In genomic region chr9:90368241-90368640, GRCh38 we compare ENCODE assay signal across 18 cellular contexts.
DNase-seq lines count a peak whose midpoint lies in the region; ATAC-seq, FAIRE-seq and TF ChIP-seq lines count a peak whose summit lies in the region.
"Had no signal": no experiment of that assay in that cellular context is flagged by ENCODE, and none has a peak within 500 bp of the region (broad histone marks: within the 10 kb centered on the region; RNA-seq: fewer than 3 reads in every experiment).

No MANE protein-coding gene starts in this region.

- no peaks in the 10 kb centered on the region for H3K9me2 ChIP-seq in PC-3 (replicated peaks; ENCODE audit: low read length)

- no peak for TF ChIP-seq CTCF in LNCaP clone FGC (IDR thresholded peaks at IDR 0.05; ENCODE audit: control insufficient read depth, extremely low read depth, insufficient read depth)
- TF ChIP-seq CTCF in VCaP (conservative IDR thresholded peaks at IDR 0.05) = no peak
- no peak for TF ChIP-seq CTCF in pancreas (IDR thresholded peaks at IDR 0.05)
- no peak for TF ChIP-seq CTCF in mesothelial cell of epicardium (IDR thresholded peaks at IDR 0.05; ENCODE audit: unreplicated experiment)
- TF ChIP-seq CTCF in PC-3 (conservative IDR thresholded peaks at IDR 0.05; ENCODE audit: low read depth, low read length) = no peak

- no peak overlapping the region for H2AFZ ChIP-seq in PC-3 (ENCODE audit: low read length)

- DNase-seq in LNCaP clone FGC (ENCODE audit: low read depth) (peak; percentile 64), NCI-H1436 (lab: John Stamatoyannopoulos, UW) (peak; percentile 3), pancreas (peak in 1 of 6 donors; percentile 20), mesothelial cell of epicardium (ENCODE audit: low spot score in 2 of 2, unreplicated experiment in 2 of 2) (no peak), PC-3 (no peak)
- DNase-seq in stimulated activated naive CD4-positive, alpha-beta T cell treated with Interleukin-2 at 50 U/mL for 16 hours (lab: John Stamatoyannopoulos, UW) = no peak
- DNase-seq: C1 segment of cervical spinal cord; Calu3; CD4-positive, alpha-beta T cell; DMS 273 treated with DMSO at 0.1 percent for 48 hours; EL; H7 had no signal

- no peaks in the 10 kb centered on the region for H3F3A ChIP-seq in PC-3 (ENCODE audit: low read length, unreplicated experiment)

- H3K4me3 ChIP-seq in LNCaP clone FGC (ENCODE audit: low read depth, low read length) (no peak overlapping the region), pancreas (no peak overlapping the region), PC-3 (ENCODE audit: low read length) (no peak overlapping the region)
- H3K4me3 ChIP-seq: GM23338 had no signal

- H3K27ac Mint-ChIP-seq in mesothelial cell of epicardium = no peak overlapping the region
- H3K27ac Mint-ChIP-seq: B cell; CD4-positive, alpha-beta T cell; GM23338 had no signal

- CTCF ChIA-PET in PC-3 (lab: Charles Lee) = no interaction called here

- no peak overlapping the region for H3K4me3 Mint-ChIP-seq in mesothelial cell of epicardium
- H3K4me3 Mint-ChIP-seq: B cell; CD4-positive, alpha-beta T cell; GM23338 had no signal

- no peaks in the 10 kb centered on the region for H3K36me3 Mint-ChIP-seq in mesothelial cell of epicardium

- no peaks in the 10 kb centered on the region for H3K9me3 ChIP-seq in pancreas
- H3K9me3 ChIP-seq in PC-3 (ENCODE audit: low read length) = no peaks in the 10 kb centered on the region

- H3K79me2 ChIP-seq in PC-3 (ENCODE audit: low read length) = no peaks in the 10 kb centered on the region

- POLR2A ChIA-PET in PC-3 (lab: Charles Lee; ENCODE audit: unreplicated experiment) = no interaction called here

- FAIRE-seq in pancreas (lab: Jason Lieb, UNC) = no peak
- FAIRE-seq: A204.1, G401.6, GM12891 had no signal

- peak overlapping the region; percentile 27; the same call in 1 of the 2 replicates for H3K27ac ChIP-seq in VCaP
- no peak overlapping the region for H3K27ac ChIP-seq in pancreas
- no peak overlapping the region for H3K27ac ChIP-seq in PC-3 (ENCODE audit: low read length)

- H3K36me3 ChIP-seq in pancreas (no peaks in the 10 kb centered on the region), PC-3 (ENCODE audit: low read depth, low read length) (no peaks in the 10 kb centered on the region)

- H3K27me3 ChIP-seq in pancreas (no peaks in the 10 kb centered on the region), PC-3 (ENCODE audit: low read length) (no peaks in the 10 kb centered on the region)

- H3K4me1 Mint-ChIP-seq in mesothelial cell of epicardium = peaks cover 16% of the 10 kb centered on the region
- H3K4me1 Mint-ChIP-seq: B cell had no signal

- no peaks in the 10 kb centered on the region for H4K20me1 ChIP-seq in PC-3 (ENCODE audit: low read length)

- intact Hi-C loops in pancreas (cut with DNase I) (no loop called here), PC-3 (cut with micrococcal nuclease) (no loop called here)

- no TSS peak for BruUV-seq in PC-3 (replicated peaks; lab: Mats Ljungman, UMichigan)

- H3K9me3 Mint-ChIP-seq in mesothelial cell of epicardium = peaks cover 3% of the 10 kb centered on the region
- H3K9me3 Mint-ChIP-seq: CD4-positive, alpha-beta T cell; GM23338 had no signal

- H3K9ac ChIP-seq in PC-3 (ENCODE audit: low read length) = no peak overlapping the region

- ATAC-seq in pancreas (peak; percentile 67 to 92 (median 82)), PC-3 (no peak)
- ATAC-seq: GM23338 had no signal

- no peak overlapping the region for H3K4me2 ChIP-seq in PC-3 (ENCODE audit: low read length)

- H3K4me1 ChIP-seq in pancreas (peaks cover 0 to 10% (median 9%) of the 10 kb centered on the region in 3 donors), PC-3 (ENCODE audit: insufficient read depth, low read length) (no peaks in the 10 kb centered on the region)

- H3K27me3 Mint-ChIP-seq in mesothelial cell of epicardium (ENCODE audit: low read depth) = no peaks in the 10 kb centered on the region

Comparison
In these comparisons a context has a peak if more than half of its experiments do, and no peak if none do; other contexts are left out.
1. DNase-seq: peak in LNCaP clone FGC (single experiment) and NCI-H1436 (single experiment); none in mesothelial cell of epicardium (0 of 2), PC-3 (single experiment) and stimulated activated naive CD4-positive, alpha-beta T cell treated with Interleukin-2 at 50 U/mL for 16 hours (single experiment).